ENCODE assay signal across 17 cellular contexts in the genomic region with DNA sequence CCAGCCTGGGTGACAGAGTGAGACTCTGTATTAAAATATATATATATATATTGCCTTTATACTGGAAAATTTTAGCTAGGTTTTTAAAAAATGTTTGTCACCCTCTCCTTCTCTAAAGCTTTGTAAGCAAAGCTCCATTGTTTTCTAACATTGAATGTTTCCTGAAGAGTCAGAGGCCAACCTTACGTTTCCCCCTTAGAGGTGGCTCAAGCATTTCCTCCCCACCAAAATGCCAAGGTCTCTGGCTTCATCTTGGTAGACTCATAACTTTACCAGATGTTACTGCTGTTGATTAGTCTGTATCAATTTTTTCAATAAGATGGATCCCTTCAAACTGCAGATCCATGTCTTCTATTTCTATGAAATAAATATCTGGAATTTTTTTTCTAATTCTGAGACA.
"Had no signal": no experiment of that assay in that cellular context is flagged by ENCODE, and none has a peak within 500 bp of the region (broad histone marks: within the 10 kb centered on the region; RNA-seq: fewer than 3 reads in every experiment).

No MANE protein-coding gene starts in this region.

- H3K36me3 ChIP-seq: esophagus muscularis mucosa, gastroesophageal sphincter, heart right ventricle, left lung, lower lobe of right lung had no signal

- H3K4me3 ChIP-seq: coronary artery, esophagus muscularis mucosa, gastroesophageal sphincter, heart right ventricle, left lung, lower lobe of right lung had no signal

- H3K9me3 ChIP-seq: esophagus muscularis mucosa, gastroesophageal sphincter, heart right ventricle, left lung, lower lobe of right lung had no signal

- H3K27me3 ChIP-seq: esophagus muscularis mucosa, foreskin keratinocyte, gastroesophageal sphincter, heart right ventricle, left lung had no signal

- ATAC-seq: effector memory CD8-positive, alpha-beta T cell; foreskin keratinocyte; gastroesophageal sphincter; heart right ventricle; left cardiac atrium; left lung; left ventricle myocardium superior; lower lobe of right lung had no signal

- H3K4me1 ChIP-seq: esophagus muscularis mucosa, foreskin keratinocyte, gastroesophageal sphincter, left lung, lower lobe of right lung had no signal

- DNase-seq: effector CD8-positive, alpha-beta T cell; effector memory CD8-positive, alpha-beta T cell; endodermal cell; foreskin keratinocyte; glutamatergic neuron; head of caudate nucleus; heart right ventricle; hippocampal formation; left cardiac atrium; left lung; left ventricle myocardium superior; lower lobe of right lung; mesenchymal stem cell; midbrain had no signal

- H3K27ac ChIP-seq: coronary artery, esophagus muscularis mucosa, foreskin keratinocyte, gastroesophageal sphincter, heart right ventricle, left lung, lower lobe of right lung had no signal
